Comparison of ENCODE assay signal across 1 cellular context in genomic region chr2:238176565-238176964, GRCh38.
TF ChIP-seq lines count a peak whose summit lies in the region.

No MANE protein-coding gene starts in this region.

TF ChIP-seq in WTC11, 78 proteins besides CTCF, POLR2A, EP300 and RAD21 (continued from another document):
- no peak for TF ChIP-seq ZNF219 (CRISPR knock-in tag; IDR thresholded peaks at IDR 0.05; ENCODE audit: borderline replicate concordance)
- TF ChIP-seq ZNF396 (CRISPR knock-in tag; IDR thresholded peaks at IDR 0.05; ENCODE audit: borderline replicate concordance) = no peak
- no peak for TF ChIP-seq FOXJ3 (CRISPR knock-in tag; IDR thresholded peaks at IDR 0.05; ENCODE audit: borderline replicate concordance)
- no peak for TF ChIP-seq MYBL2 (CRISPR knock-in tag; IDR thresholded peaks at IDR 0.05)
- no peak for TF ChIP-seq AFF4 (CRISPR knock-in tag; IDR thresholded peaks at IDR 0.05; ENCODE audit: borderline replicate concordance)
- TF ChIP-seq E2F5 (CRISPR knock-in tag; IDR thresholded peaks at IDR 0.05) = no peak
- TF ChIP-seq NFE2L1 (CRISPR knock-in tag; IDR thresholded peaks at IDR 0.05) = no peak
- no peak for TF ChIP-seq ZBTB21 (CRISPR knock-in tag; IDR thresholded peaks at IDR 0.05; ENCODE audit: borderline replicate concordance)
- TF ChIP-seq ZSCAN18 (CRISPR knock-in tag; IDR thresholded peaks at IDR 0.05) = no peak
- TF ChIP-seq PRDM15 (CRISPR knock-in tag; IDR thresholded peaks at IDR 0.05) = no peak
